In genomic region chr1:2582401-2582800, GRCh38 we compare ENCODE assay signal across 12 cellular contexts. TPM values are rescaled to one million over a fixed set of nuclear protein-coding genes. Genes with fewer than 3 reads are reported as not detected.
DNase-seq lines count a peak whose midpoint lies in the region; ATAC-seq and TF ChIP-seq lines count a peak whose summit lies in the region.
"Had no signal": no experiment of that assay in that cellular context is flagged by ENCODE, and none has a peak within 500 bp of the region (broad histone marks: within the 10 kb centered on the region; RNA-seq: fewer than 3 reads in every experiment).

No MANE protein-coding gene starts in this region.

- H3K9me3 ChIP-seq in ascending aorta, result no peaks in the 10 kb centered on the region
- H3K9me3 ChIP-seq: A549 had no signal

- CTCF ChIA-PET in T-cell (lab: Charles Lee), result no interaction called here

- H3K9me3 Mint-ChIP-seq in activated CD4-positive, alpha-beta T cell treated with anti-CD3 and anti-CD28 coated beads, Interleukin-2, amount 10 ng/mL, durations not matched to agents 24 days and 14 days, result peaks cover 8% of the 10 kb centered on the region
- H3K9me3 Mint-ChIP-seq in T-cell, result no peaks in the 10 kb centered on the region

- H3K27me3 Mint-ChIP-seq in activated CD4-positive, alpha-beta T cell treated with anti-CD3 and anti-CD28 coated beads, Interleukin-2, amount 10 ng/mL, durations not matched to agents 24 days and 14 days, result no peaks in the 10 kb centered on the region
- no peaks in the 10 kb centered on the region for H3K27me3 Mint-ChIP-seq in T-cell

- peak overlapping the region; percentile 90 for H3K27ac Mint-ChIP-seq in activated CD4-positive, alpha-beta T cell treated with anti-CD3 and anti-CD28 coated beads, Interleukin-2, amount 10 ng/mL, durations not matched to agents 24 days and 14 days
- peak overlapping the region; percentile 74 for H3K27ac Mint-ChIP-seq in T-cell

- no peak overlapping the region for H3K4me3 ChIP-seq in fibroblast of villous mesenchyme (ENCODE audit: low read depth, low read length)
- no peak overlapping the region for H3K4me3 ChIP-seq in ascending aorta
- H3K4me3 ChIP-seq: A549 had no signal

- H3K4me1 ChIP-seq in ascending aorta, result peaks cover 9 to 12% of the 10 kb centered on the region in 2 donors

- H3K4me1 Mint-ChIP-seq in activated CD4-positive, alpha-beta T cell treated with anti-CD3 and anti-CD28 coated beads, Interleukin-2, amount 10 ng/mL, durations not matched to agents 24 days and 14 days, result peaks cover 64% of the 10 kb centered on the region
- H3K4me1 Mint-ChIP-seq in T-cell, result peaks cover 66 to 70% (median 69%) of the 10 kb centered on the region in 3 donors

- intact Hi-C loops in activated CD4-positive, alpha-beta T cell treated with anti-CD3 and anti-CD28 coated beads, Interleukin-2, amount 10 ng/mL, durations not matched to agents 24 days and 14 days (cut with micrococcal nuclease), result loop anchor here (10.0 kb wide), 1 partner anchor 288 kb away; no protein-coding TSS in a partner anchor
- intact Hi-C loops in ascending aorta (cut with DNase I), result loop anchor here (10.0 kb wide), 1 partner anchor 1042 kb away; the partner anchor contains the start of gene TPRG1L

- DNase-seq in activated CD4-positive, alpha-beta T cell treated with anti-CD3 and anti-CD28 coated beads, Interleukin-2, amount 10 ng/mL, durations not matched to agents 24 days and 14 days, result no peak
- DNase-seq in activated CD4-positive, alpha-beta T cell treated with anti-CD3 and anti-CD28 coated beads for 1 hour, result no peak
- DNase-seq in T-cell, result no peak
- peak; percentile 61 for DNase-seq in fibroblast of villous mesenchyme (ENCODE audit: low read depth)
- DNase-seq in renal cortical epithelial cell (ENCODE audit: low read depth), result peak; percentile 53
- no peak for DNase-seq in ascending aorta (ENCODE audit: low spot score in 2 of 2)
- DNase-seq in NCI-H1105 (lab: John Stamatoyannopoulos, UW), result no peak
- no peak for DNase-seq in activated T-cell treated with anti-CD3 and anti-CD28 coated beads, Interleukin-2, amount 50 U/mL, for 48 hours
- DNase-seq: stimulated activated CD4-positive, alpha-beta T cell treated with anti-CD3 and anti-CD28 coated beads, Interleukin-2, amount 100 ng/mL, for 24 hours; stimulated activated CD8-positive, alpha-beta memory T cell treated with anti-CD3 and anti-CD28 coated beads, Interleukin-4, amount 100 ng/mL, for 48 hours had no signal

- H3K36me3 Mint-ChIP-seq in activated CD4-positive, alpha-beta T cell treated with anti-CD3 and anti-CD28 coated beads, Interleukin-2, amount 10 ng/mL, durations not matched to agents 24 days and 14 days (ENCODE audit: low read depth), result peaks cover 11% of the 10 kb centered on the region
- H3K36me3 Mint-ChIP-seq in T-cell, result peaks cover 4% of the 10 kb centered on the region

- POLR2A ChIA-PET in T-cell (lab: Charles Lee), result no interaction called here

- H3K27me3 ChIP-seq in ascending aorta, result no peaks in the 10 kb centered on the region

- H3K4me3 Mint-ChIP-seq in activated CD4-positive, alpha-beta T cell treated with anti-CD3 and anti-CD28 coated beads, Interleukin-2, amount 10 ng/mL, durations not matched to agents 24 days and 14 days, result peak overlapping the region; percentile 11
- peak overlapping the region in 1 of 3 donors; percentile 28 for H3K4me3 Mint-ChIP-seq in T-cell

- no peaks in the 10 kb centered on the region for H3K36me3 ChIP-seq in ascending aorta

- TF ChIP-seq CTCF in fibroblast of villous mesenchyme (IDR thresholded peaks at IDR 0.05; ENCODE audit: insufficient read depth, low read depth, low read length) (no peak), ascending aorta (IDR thresholded peaks at IDR 0.05) (no peak)

- no peak overlapping the region for H3K27ac ChIP-seq in ascending aorta
- H3K27ac ChIP-seq: A549 had no signal

- no peak for ATAC-seq in T-cell (replicated peaks in 1 of 4)
- ATAC-seq: A549 had no signal

RNA-seq across cellular contexts. Expression of gene PRXL2B, which starts 4.2 kb away (rescaled TPM):
- total RNA-seq in activated CD4-positive, alpha-beta T cell treated with anti-CD3 and anti-CD28 coated beads, Interleukin-2, amount 10 ng/mL, durations not matched to agents 24 days and 14 days, result 42.3 and 43.5 TPM in 2 replicates
- 10 to 100 TPM; 17.3 to 37.6 (median 35.3) TPM for total RNA-seq in T-cell
- total RNA-seq in fibroblast of villous mesenchyme, result 13.2 and 15.1 TPM in 2 replicates
- 21.0 and 27.1 TPM in 2 replicates for total RNA-seq in renal cortical epithelial cell
- total RNA-seq in ascending aorta, result 20.1 TPM

RNA-seq across cellular contexts. Expression of gene TNFRSF14, which starts 26.2 kb away (rescaled TPM):
- 207 and 209 TPM in 2 replicates for total RNA-seq in activated CD4-positive, alpha-beta T cell treated with anti-CD3 and anti-CD28 coated beads, Interleukin-2, amount 10 ng/mL, durations not matched to agents 24 days and 14 days
- total RNA-seq in T-cell, result 100 to 1,000 TPM; 163 to 214 (median 211) TPM
- 17.7 and 24.5 TPM in 2 replicates for total RNA-seq in fibroblast of villous mesenchyme
- 17.6 and 19.8 TPM in 2 replicates for total RNA-seq in renal cortical epithelial cell
- total RNA-seq in ascending aorta, result 141 TPM

RNA-seq across cellular contexts. Expression of gene MMEL1, which starts 50.4 kb away (rescaled TPM):
- 0.54 and 0.83 TPM in 2 replicates for total RNA-seq in activated CD4-positive, alpha-beta T cell treated with anti-CD3 and anti-CD28 coated beads, Interleukin-2, amount 10 ng/mL, durations not matched to agents 24 days and 14 days
- 1 to 10 TPM in 3 of 5 donors, under 1 TPM in 2; 0.72 to 3.3 (median 1.0) TPM for total RNA-seq in T-cell
- total RNA-seq in fibroblast of villous mesenchyme, result under 0.01 and 0.64 TPM in 2 replicates
- total RNA-seq in renal cortical epithelial cell, result 0.65 TPM in 1 of 2 replicates, not detected in the other
- total RNA-seq in ascending aorta, result not detected

RNA-seq across cellular contexts. Expression of gene HES5, which starts 52.3 kb away (rescaled TPM):
- total RNA-seq in activated CD4-positive, alpha-beta T cell treated with anti-CD3 and anti-CD28 coated beads, Interleukin-2, amount 10 ng/mL, durations not matched to agents 24 days and 14 days, result not detected in 2 replicates
- not detected for total RNA-seq in T-cell
- under 0.01 TPM in 1 of 2 replicates, not detected in the other for total RNA-seq in fibroblast of villous mesenchyme
- not detected in 2 replicates for total RNA-seq in renal cortical epithelial cell
- total RNA-seq in ascending aorta, result not detected
- total RNA-seq: pulmonary artery endothelial cell had no signal

RNA-seq across cellular contexts. Expression of gene PANK4, which starts 56.0 kb away (rescaled TPM):
- 55.2 and 56.7 TPM in 2 replicates for total RNA-seq in activated CD4-positive, alpha-beta T cell treated with anti-CD3 and anti-CD28 coated beads, Interleukin-2, amount 10 ng/mL, durations not matched to agents 24 days and 14 days
- total RNA-seq in T-cell, result 100 to 1,000 TPM in 3 of 5 donors, 10 to 100 TPM in 2; 51.0 to 128 (median 119) TPM
- total RNA-seq in fibroblast of villous mesenchyme, result 23.8 and 27.6 TPM in 2 replicates
- total RNA-seq in renal cortical epithelial cell, result 14.6 and 20.3 TPM in 2 replicates
- total RNA-seq in ascending aorta, result 80.5 TPM

Comparison
In these comparisons a context has a peak if more than half of its experiments do, and no peak if none do; other contexts are left out.
1. DNase-seq: peak in fibroblast of villous mesenchyme (single experiment) and renal cortical epithelial cell (single experiment); none in activated CD4-positive, alpha-beta T cell treated with anti-CD3 and anti-CD28 coated beads, Interleukin-2, amount 10 ng/mL, durations not matched to agents 24 days and 14 days (single experiment), activated CD4-positive, alpha-beta T cell treated with anti-CD3 and anti-CD28 coated beads for 1 hour (single experiment), T-cell (0 of 34), ascending aorta (0 of 2), NCI-H1105 (single experiment) and activated T-cell treated with anti-CD3 and anti-CD28 coated beads, Interleukin-2, amount 50 U/mL, for 48 hours (0 of 2).